ENCODE assay signal across 9 cellular contexts in genomic region chr9:73093740-73094379, GRCh38. TPM values are rescaled to one million over a fixed set of nuclear protein-coding genes. Genes with fewer than 3 reads are reported as not detected.
DNase-seq lines count a peak whose midpoint lies in the region; ATAC-seq and TF ChIP-seq lines count a peak whose summit lies in the region.
"Had no signal": no experiment of that assay in that cellular context is flagged by ENCODE, and none has a peak within 500 bp of the region (broad histone marks: within the 10 kb centered on the region; RNA-seq: fewer than 3 reads in every experiment).

No MANE protein-coding gene starts in this region.

- no peak overlapping the region for H2BK15ac ChIP-seq in mesenchymal stem cell (ENCODE audit: low read depth, poor library complexity, severe bottlenecking)

- H3K9ac ChIP-seq in HCT116 (ENCODE audit: low read length) (no peak overlapping the region), mesenchymal stem cell (ENCODE audit: low read length) (peak overlapping the region; percentile 90)

- H2BK5ac ChIP-seq in mesenchymal stem cell (ENCODE audit: low read depth, low read length, poor library complexity, severe bottlenecking), result no peak overlapping the region

- H3K4me1 ChIP-seq in HCT116 (ENCODE audit: control insufficient read depth in 1 of 2, insufficient read depth in 2 of 2, low read length in 2 of 2), result no peaks in the 10 kb centered on the region; a peak in 1 of 4 replicates
- no peaks in the 10 kb centered on the region for H3K4me1 ChIP-seq in mesenchymal stem cell (ENCODE audit: control insufficient read depth, insufficient read depth, low read depth, low read length)

- no peak overlapping the region for H2BK120ac ChIP-seq in mesenchymal stem cell (ENCODE audit: low read depth, low read length)

- TF ChIP-seq POLR2A in HCT116 (IDR thresholded peaks at IDR 0.05; ENCODE audit: borderline replicate concordance, extremely low read depth, insufficient read depth, insufficient read length), result no peak

- H3K79me1 ChIP-seq in mesenchymal stem cell (replicated peaks; ENCODE audit: low read length, poor library complexity, severe bottlenecking), result no peaks in the 10 kb centered on the region

- H2AFZ ChIP-seq in HCT116 (ENCODE audit: low read depth, low read length, poor library complexity, severe bottlenecking) (peak overlapping the region; percentile 77), mesenchymal stem cell (ENCODE audit: low read depth, low read length) (no peak overlapping the region)

- no peak overlapping the region for H3K4ac ChIP-seq in mesenchymal stem cell (ENCODE audit: low read depth in 1 of 2, low read length in 2 of 2)

- BruUV-seq in HCT116 (replicated peaks; lab: Mats Ljungman, UMichigan), result no TSS peak

- TF ChIP-seq CTCF in HCT116 (IDR thresholded peaks at IDR 0.05 in 2 of 3, conservative IDR thresholded peaks at IDR 0.05 in 1 of 3; ENCODE audit: borderline replicate concordance in 1 of 3, insufficient read depth in 1 of 3, low read depth in 2 of 3, low read length in 2 of 3) (no peak), astrocyte of the spinal cord (IDR thresholded peaks at IDR 0.05; ENCODE audit: low read depth, low read length) (no peak), osteocyte (IDR thresholded peaks at IDR 0.05) (no peak)

- H3K4me3 ChIP-seq in HCT116 (replicated peaks in 1 of 2; ENCODE audit: low read depth in 1 of 2, low read length in 2 of 2) (no peak overlapping the region), astrocyte of the spinal cord (ENCODE audit: low read depth, low read length) (no peak overlapping the region), mesenchymal stem cell (ENCODE audit: insufficient read depth in 1 of 2, low read depth in 1 of 2, low read length in 2 of 2) (peak overlapping the region in 1 of 2 experiments; percentile 70)

- no peaks in the 10 kb centered on the region for H3K9me3 Mint-ChIP-seq in osteocyte (ENCODE audit: unreplicated experiment)

- WGBS in mesenchymal stem cell, result 92% methylated on average over 3 of the region's 5 CpGs

- no peaks in the 10 kb centered on the region for H3K79me2 ChIP-seq in HCT116 (ENCODE audit: insufficient read depth, low read length)

- peaks cover 6% of the 10 kb centered on the region for H3K4me1 Mint-ChIP-seq in osteocyte (ENCODE audit: unreplicated experiment)

- no peak overlapping the region for H3K18ac ChIP-seq in mesenchymal stem cell (ENCODE audit: low read depth in 1 of 2, low read length in 2 of 2)

- peaks cover 11% of the 10 kb centered on the region for H3K27me3 Mint-ChIP-seq in osteocyte (ENCODE audit: unreplicated experiment)

- in situ Hi-C loops in astrocyte of the spinal cord (cut with HindIII; ENCODE audit: low sequenced_read_pairs), result no loop called here

- TF ChIP-seq RAD21 in HCT116 (IDR thresholded peaks at IDR 0.05; ENCODE audit: low read depth), result no peak

- H3K27ac ChIP-seq in HCT116 (ENCODE audit: low read depth, low read length) (no peak overlapping the region), mesenchymal stem cell (ENCODE audit: low read length, poor library complexity, severe bottlenecking) (no peak overlapping the region)

- RAD21 ChIA-PET in HCT116 (lab: Charles Lee; ENCODE audit: low non-redundant PET in 1 of 2, low total read pairs in 2 of 2, uncharacterized antibody in 2 of 2, unreplicated experiment in 2 of 2), result interaction anchor here in 1 of 2 experiments (0.6 kb wide), 1 partner anchor 1707 kb away, joined by 4 read pairs; no protein-coding TSS in a partner anchor

- no peak overlapping the region for H2BK12ac ChIP-seq in mesenchymal stem cell (ENCODE audit: low read length in 2 of 2)

- no peaks in the 10 kb centered on the region for H3K36me3 Mint-ChIP-seq in osteocyte (ENCODE audit: unreplicated experiment)

- H4K20me1 ChIP-seq in HCT116 (ENCODE audit: insufficient read depth), result no peaks in the 10 kb centered on the region

- ATAC-seq in HCT116, result no peak
- no peak for ATAC-seq in HG02981 (IDR thresholded peaks at IDR 0.05; ENCODE audit: unreplicated experiment)

- DNase-seq in AG08395 (ENCODE audit: low spot score), result peak; percentile 30
- no peak for DNase-seq in HCT116 (ENCODE audit: low read depth, low spot score)
- DNase-seq in astrocyte of the spinal cord (ENCODE audit: low read depth, low spot score), result peak; percentile 38
- DNase-seq in mesenchymal stem cell, result peak; percentile 23
- DNase-seq in NCI-H2227 (lab: John Stamatoyannopoulos, UW; ENCODE audit: unreplicated experiment), result no peak
- no peak for DNase-seq in NCI-H524 treated with DMSO at 0.1 percent for 48 hours (lab: John Stamatoyannopoulos, UW)
- DNase-seq in osteocyte (ENCODE audit: extremely low spot score, unreplicated experiment), result no peak
- DNase-seq: stimulated activated naive CD4-positive, alpha-beta T cell treated with Interleukin-2 at 50 U/mL for 16 hours had no signal

- H3K27me3 ChIP-seq in HCT116 (ENCODE audit: insufficient read depth, low read length) (no peaks in the 10 kb centered on the region), mesenchymal stem cell (ENCODE audit: control insufficient read depth in 1 of 2, insufficient read depth in 1 of 2, low read length in 2 of 2) (no peaks in the 10 kb centered on the region)

- intact Hi-C loops in HCT116 (cut with micrococcal nuclease), result no loop called here

- no peaks in the 10 kb centered on the region for H3K9me2 ChIP-seq in HCT116 (ENCODE audit: insufficient read depth)

- no peak overlapping the region for H3K4me3 Mint-ChIP-seq in osteocyte (ENCODE audit: unreplicated experiment)

- CTCF ChIA-PET in HCT116 (lab: Charles Lee), result interaction anchor here (0.5 to 1.0 kb wide), 3 partner anchors 11 to 107 kb away, joined by 3 to 5 read pairs (median 3); no protein-coding TSS in a partner anchor

- H3K4me2 ChIP-seq in HCT116 (ENCODE audit: low read length) (peak overlapping the region; percentile 25), mesenchymal stem cell (ENCODE audit: low read length, poor library complexity, severe bottlenecking) (no peak overlapping the region)

- H3K9me3 ChIP-seq in HCT116 (ENCODE audit: control insufficient read depth in 1 of 2, insufficient read depth in 1 of 2, low read depth in 1 of 2, low read length in 2 of 2), result no peaks in the 10 kb centered on the region
- H3K9me3 ChIP-seq in mesenchymal stem cell (ENCODE audit: control insufficient read depth, low read length), result no peaks in the 10 kb centered on the region

- H3K23ac ChIP-seq in mesenchymal stem cell (ENCODE audit: low read length in 2 of 2), result no peak overlapping the region

- no peak overlapping the region for H3K27ac Mint-ChIP-seq in osteocyte (ENCODE audit: unreplicated experiment)

- H4K8ac ChIP-seq in mesenchymal stem cell (ENCODE audit: low read length), result no peak overlapping the region

- H2AK5ac ChIP-seq in mesenchymal stem cell (ENCODE audit: low read length, severe bottlenecking), result no peak overlapping the region

- H3K14ac ChIP-seq in mesenchymal stem cell (ENCODE audit: low read length in 2 of 2), result no peak overlapping the region

- POLR2A ChIA-PET in HCT116 (lab: Charles Lee), result no interaction called here

- H3K36me3 ChIP-seq in HCT116 (ENCODE audit: control insufficient read depth in 1 of 2, insufficient read depth in 2 of 2, low read length in 2 of 2) (no peaks in the 10 kb centered on the region), mesenchymal stem cell (ENCODE audit: control insufficient read depth in 1 of 2, insufficient read depth in 2 of 2, low read depth in 1 of 2, low read length in 2 of 2) (no peaks in the 10 kb centered on the region)

- H4K91ac ChIP-seq in mesenchymal stem cell (ENCODE audit: low read length), result no peak overlapping the region

TF ChIP-seq in HCT116, 20 proteins besides CTCF, POLR2A, EP300 and RAD21 (continues in another document):
- no peak for TF ChIP-seq REST (IDR thresholded peaks at IDR 0.05; ENCODE audit: low read depth)
- TF ChIP-seq SIN3A (IDR thresholded peaks at IDR 0.05; ENCODE audit: low read depth), result no peak
- TF ChIP-seq CEBPB (IDR thresholded peaks at IDR 0.05; ENCODE audit: low read depth), result no peak
- TF ChIP-seq SP1 (IDR thresholded peaks at IDR 0.05; ENCODE audit: low read depth), result no peak
- no peak for TF ChIP-seq FOSL1 (IDR thresholded peaks at IDR 0.05; ENCODE audit: low read depth)
- no peak for TF ChIP-seq YY1 (IDR thresholded peaks at IDR 0.05; ENCODE audit: extremely low read depth, insufficient replicate concordance, low read depth, low read length)
- no peak for TF ChIP-seq ATF3 (IDR thresholded peaks at IDR 0.05)
- TF ChIP-seq CBX3 (IDR thresholded peaks at IDR 0.05; ENCODE audit: low read depth), result no peak
- TF ChIP-seq EZH2phosphoT487 (IDR thresholded peaks at IDR 0.05; ENCODE audit: borderline replicate concordance), result no peak

RNA-seq across cellular contexts. Expression of gene ANXA1, which starts 57.8 kb away (rescaled TPM):
- 486 TPM for total RNA-seq in HCT116 (2021; ENCODE audit: unreplicated experiment)
- 380 and 384 TPM in 2 replicates for polyA plus RNA-seq in HCT116 (2012)
- polyA plus RNA-seq in mesenchymal stem cell (2013, experiment 1 of 2), result 429 TPM
- polyA plus RNA-seq in mesenchymal stem cell (2013, experiment 2 of 2), result 429 TPM
- total RNA-seq in osteocyte, result 193 and 237 TPM in 2 replicates

Comparison
In these comparisons a context has a peak if more than half of its experiments do, and no peak if none do; other contexts are left out.
1. DNase-seq: peak in AG08395 (single experiment), astrocyte of the spinal cord (single experiment) and mesenchymal stem cell (single experiment); none in HCT116 (single experiment), NCI-H2227 (single experiment), NCI-H524 treated with DMSO at 0.1 percent for 48 hours (single experiment) and osteocyte (single experiment).